ENCODE assay signal across 1 cellular context in genomic region chr20:32762754-32763201, GRCh38.
TF ChIP-seq lines count a peak whose summit lies in the region.

No MANE protein-coding gene starts in this region.

TF ChIP-seq in HEK293, 187 proteins besides CTCF, POLR2A, EP300 and RAD21 (continued from another document):
- TF ChIP-seq ZBTB49 (tag by site-specific recombination; IDR thresholded peaks at IDR 0.05; ENCODE audit: low read depth) (no peak), ZNF335 (tag by site-specific recombination; conservative IDR thresholded peaks at IDR 0.05) (peak; percentile 86), EGR2 (tag by site-specific recombination; IDR thresholded peaks at IDR 0.05; ENCODE audit: low read depth) (peak; percentile 29; the same call in 1 of the 2 replicates)
TF ChIP-seq in HEK293: peak in this region for 9.
